17 cellular contexts compared by ENCODE assay signal in genomic region chr10:71818674-71819260, GRCh38.
"Had no signal": no experiment of that assay in that cellular context is flagged by ENCODE, and none has a peak within 500 bp of the region (broad histone marks: within the 10 kb centered on the region; RNA-seq: fewer than 3 reads in every experiment).

No MANE protein-coding gene starts in this region.

- H3K27me3 Mint-ChIP-seq: activated CD4-positive, alpha-beta memory T cell treated with anti-CD3 and anti-CD28 coated beads for 36 hours; activated naive CD8-positive, alpha-beta T cell treated with anti-CD3 and anti-CD28 coated beads, Interleukin-2, amount 10 ng/mL, durations not matched to agents 7 days and 5 days; effector memory CD8-positive, alpha-beta T cell; memory B cell; type B pancreatic cell had no signal

- H3K27me3 ChIP-seq: SJSA1 had no signal

- H3K9ac ChIP-seq: parathyroid adenoma had no signal

- H3K27ac Mint-ChIP-seq: activated CD4-positive, alpha-beta memory T cell treated with anti-CD3 and anti-CD28 coated beads for 36 hours; activated naive CD8-positive, alpha-beta T cell treated with anti-CD3 and anti-CD28 coated beads, Interleukin-2, amount 10 ng/mL, durations not matched to agents 7 days and 5 days; activated T-cell treated with anti-CD3 and anti-CD28 coated beads, Interleukin-2, amount 50 U/mL, for 72 hours; memory B cell; nephron progenitor cell; type B pancreatic cell had no signal

- H3K4me3 Mint-ChIP-seq: activated CD4-positive, alpha-beta memory T cell treated with anti-CD3 and anti-CD28 coated beads for 36 hours; activated naive CD8-positive, alpha-beta T cell treated with anti-CD3 and anti-CD28 coated beads, Interleukin-2, amount 10 ng/mL, durations not matched to agents 7 days and 5 days; activated T-cell treated with anti-CD3 and anti-CD28 coated beads, Interleukin-2, amount 50 U/mL, for 72 hours; effector memory CD8-positive, alpha-beta T cell; memory B cell; nephron progenitor cell; type B pancreatic cell had no signal

- DNase-seq: activated CD4-positive, alpha-beta memory T cell treated with anti-CD3 and anti-CD28 coated beads for 36 hours; activated CD4-positive, CD25-positive, alpha-beta regulatory T cell treated with anti-CD3 and anti-CD28 coated beads, Interleukin-2, amount 50 U/mL, for 72 hours; activated gamma-delta T cell treated with Interleukin-2 at 50 U/mL for 16 hours; activated naive CD8-positive, alpha-beta T cell treated with anti-CD3 and anti-CD28 coated beads, Interleukin-2, amount 10 ng/mL, durations not matched to agents 7 days and 5 days; activated T-cell treated with anti-CD3 and anti-CD28 coated beads, Interleukin-2, amount 50 U/mL, for 72 hours; central memory CD4-positive, alpha-beta T cell; cortex of kidney; effector memory CD8-positive, alpha-beta T cell; left colon; nephron progenitor cell; retina; SW 1271 had no signal

- H3K27ac ChIP-seq: parathyroid adenoma, SJSA1 had no signal

- ATAC-seq: activated T-cell treated with anti-CD3 and anti-CD28 coated beads, Interleukin-2, amount 50 U/mL, for 72 hours; effector memory CD8-positive, alpha-beta T cell; left colon had no signal

- H3K9me3 Mint-ChIP-seq: activated CD4-positive, alpha-beta memory T cell treated with anti-CD3 and anti-CD28 coated beads for 36 hours; activated naive CD8-positive, alpha-beta T cell treated with anti-CD3 and anti-CD28 coated beads, Interleukin-2, amount 10 ng/mL, durations not matched to agents 7 days and 5 days; activated T-cell treated with anti-CD3 and anti-CD28 coated beads, Interleukin-2, amount 50 U/mL, for 72 hours; effector memory CD8-positive, alpha-beta T cell; memory B cell; nephron progenitor cell; type B pancreatic cell had no signal

- H3K9me3 ChIP-seq: SJSA1 had no signal

- H3K4me3 ChIP-seq: SJSA1, skin epidermis had no signal

- H2AFZ ChIP-seq: parathyroid adenoma had no signal

- H3K4me1 ChIP-seq: SJSA1 had no signal
